In the genomic region with DNA sequence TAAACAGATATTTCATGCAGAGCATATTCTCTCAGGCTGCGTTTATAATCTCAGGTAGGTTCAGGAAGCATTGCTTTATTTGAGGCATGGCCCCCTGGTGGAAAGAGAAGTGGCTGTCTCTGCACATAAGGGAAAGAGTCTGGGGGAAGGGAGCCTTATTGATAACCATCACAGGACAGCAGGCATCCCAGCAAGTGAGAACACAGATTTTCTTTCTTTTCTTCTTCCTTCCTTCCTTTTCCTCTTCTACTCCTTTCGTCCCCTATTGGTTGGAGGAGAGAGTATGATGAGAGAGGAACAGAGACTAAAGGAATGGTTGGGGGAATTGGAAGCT, we compare ENCODE assay signal across 8 cellular contexts. TPM values are rescaled to one million over a fixed set of nuclear protein-coding genes. Genes with fewer than 3 reads are reported as not detected.
DNase-seq lines count a peak whose midpoint lies in the region; TF ChIP-seq lines count a peak whose summit lies in the region.

No MANE protein-coding gene starts in this region.

- peak; percentile 53 for TF ChIP-seq CTCF in GM13977 (IDR thresholded peaks at IDR 0.05; ENCODE audit: extremely low read depth, insufficient read depth, missing control alignments)
- peak; percentile 72 for TF ChIP-seq CTCF in epithelial cell of proximal tubule (conservative IDR thresholded peaks at IDR 0.05; ENCODE audit: low read depth, low read length)

- no peak overlapping the region for H3K4me3 ChIP-seq in epithelial cell of proximal tubule (ENCODE audit: low read depth, low read length)

- in situ Hi-C loops in GM13977 (cut with MboI; ENCODE audit: low pct_unique_long_range_greater_than_20kb, low sequenced_read_pairs, unreplicated experiment): no loop called here

- DNase-seq in AG20443 (ENCODE audit: low spot score) (peak; percentile 19), GM13977 (ENCODE audit: low spot score) (peak; percentile 33), OCI-M1 (lab: John Stamatoyannopoulos, UW) (peak; percentile 42), epithelial cell of proximal tubule (ENCODE audit: low read depth) (no peak), foreskin melanocyte (no peak), amygdala (lab: John Stamatoyannopoulos, UW) (no peak), retina (no peak)
- DNase-seq in activated effector memory CD4-positive, alpha-beta T cell treated with anti-CD3 and anti-CD28 coated beads, Interleukin-2, amount 50 U/mL, for 16 hours: no peak

RNA-seq across cellular contexts. Expression of a gene that starts 21.9 kb away (rescaled TPM):
- total RNA-seq in epithelial cell of proximal tubule: 12.1 and 26.4 TPM in 2 replicates

Comparison
In these comparisons a context has a peak if more than half of its experiments do, and no peak if none do; other contexts are left out.
1. DNase-seq: peak in AG20443 (single experiment), GM13977 (single experiment) and OCI-M1 (single experiment); none in epithelial cell of proximal tubule (single experiment), foreskin melanocyte (single experiment), amygdala (0 of 56), retina (single experiment) and activated effector memory CD4-positive, alpha-beta T cell treated with anti-CD3 and anti-CD28 coated beads, Interleukin-2, amount 50 U/mL, for 16 hours (single experiment).